ENCODE assay signal across 1 cellular context in genomic region chr15:63086271-63086670, GRCh38.
TF ChIP-seq lines count a peak whose summit lies in the region.

No MANE protein-coding gene starts in this region.

TF ChIP-seq in WTC11, 78 proteins besides CTCF, POLR2A, EP300 and RAD21 (continued from another document):
- TF ChIP-seq GRHL2 (CRISPR knock-in tag; IDR thresholded peaks at IDR 0.05; ENCODE audit: insufficient replicate concordance, severe bottlenecking) (no peak), TEAD4 (CRISPR knock-in tag; IDR thresholded peaks at IDR 0.05) (no peak), FOXJ3 (CRISPR knock-in tag; IDR thresholded peaks at IDR 0.05; ENCODE audit: borderline replicate concordance) (no peak), NR2C2 (CRISPR knock-in tag; IDR thresholded peaks at IDR 0.05) (no peak), ATF2 (CRISPR knock-in tag; IDR thresholded peaks at IDR 0.05; ENCODE audit: borderline replicate concordance, low read depth) (no peak), ELF4 (CRISPR knock-in tag; IDR thresholded peaks at IDR 0.05; ENCODE audit: low read depth) (no peak)
